Comparison of ENCODE assay signal across 8 cellular contexts in the genomic region with DNA sequence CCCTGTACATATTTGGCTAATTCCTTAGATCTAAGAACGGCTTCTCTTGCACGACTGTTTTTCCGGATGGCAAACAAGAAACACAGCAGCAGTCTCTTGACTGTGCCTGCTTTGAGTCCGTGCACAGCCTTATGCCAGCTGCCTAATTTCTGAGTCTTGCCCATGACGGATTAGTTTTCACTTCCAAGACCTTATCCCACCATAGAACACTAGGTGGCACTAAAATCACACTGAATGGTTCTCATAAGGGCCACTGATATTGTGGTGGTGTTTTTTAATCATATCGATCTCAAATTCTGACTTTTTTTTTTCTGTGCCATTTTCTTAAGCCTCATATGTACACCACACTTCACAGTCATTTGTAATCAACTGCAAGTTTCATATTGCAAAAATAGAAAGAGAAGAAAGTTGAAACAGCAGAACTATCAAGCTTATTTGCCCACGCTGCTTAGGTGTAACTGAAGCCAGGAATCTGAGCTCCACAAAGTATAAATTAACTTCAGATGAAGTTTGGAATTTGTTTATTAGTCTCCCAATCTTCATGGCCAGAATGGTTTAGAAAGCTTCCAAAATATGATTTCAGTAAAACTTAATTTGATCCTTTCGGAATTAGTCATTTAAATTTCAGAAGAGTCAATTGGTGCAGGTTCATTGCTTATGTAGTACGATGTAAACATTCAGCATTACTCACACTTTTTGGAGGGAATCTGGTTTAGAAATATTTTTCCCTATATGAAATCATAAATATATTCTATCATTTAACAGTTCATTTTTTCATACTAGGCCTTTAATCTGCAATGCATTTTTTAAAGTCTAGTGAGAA. TPM values are rescaled to one million over a fixed set of nuclear protein-coding genes. Genes with fewer than 3 reads are reported as not detected.
DNase-seq lines count a peak whose midpoint lies in the region; ATAC-seq lines count a peak whose summit lies in the region.

No MANE protein-coding gene starts in this region.

- peak; percentile 42 for DNase-seq in NCI-H146 (lab: John Stamatoyannopoulos, UW)
- DNase-seq in NCI-H146 treated with DMSO at 0.1 percent for 48 hours (lab: John Stamatoyannopoulos, UW; ENCODE audit: unreplicated experiment), result no peak
- peak; percentile 43 for DNase-seq in NCI-H2171 (lab: John Stamatoyannopoulos, UW)
- peak; percentile 1 for DNase-seq in activated naive CD8-positive, alpha-beta T cell treated with anti-CD3 and anti-CD28 coated beads for 36 hours
- no peak for DNase-seq in left ventricle myocardium superior
- DNase-seq in putamen (ENCODE audit: low spot score), result peak; percentile 47

- H3K36me3 Mint-ChIP-seq in activated naive CD8-positive, alpha-beta T cell treated with anti-CD3 and anti-CD28 coated beads for 36 hours, result no peaks in the 10 kb centered on the region

- H3K4me3 Mint-ChIP-seq in activated naive CD8-positive, alpha-beta T cell treated with anti-CD3 and anti-CD28 coated beads for 36 hours, result no peak overlapping the region

- intact Hi-C loops in left ventricle myocardium superior (cut with micrococcal nuclease), result no loop called here

- peaks cover 3% of the 10 kb centered on the region for H3K4me1 Mint-ChIP-seq in activated naive CD8-positive, alpha-beta T cell treated with anti-CD3 and anti-CD28 coated beads for 36 hours

- ATAC-seq in GM19324 (IDR thresholded peaks at IDR 0.05; ENCODE audit: low FRiP score, unreplicated experiment) (peak; percentile 85), HG03135 (IDR thresholded peaks at IDR 0.05; ENCODE audit: unreplicated experiment) (peak; percentile 96), left ventricle myocardium superior (peak; percentile 83)

- H3K27ac Mint-ChIP-seq in activated naive CD8-positive, alpha-beta T cell treated with anti-CD3 and anti-CD28 coated beads for 36 hours, result no peak overlapping the region

- peaks cover 13% of the 10 kb centered on the region for H3K27me3 Mint-ChIP-seq in activated naive CD8-positive, alpha-beta T cell treated with anti-CD3 and anti-CD28 coated beads for 36 hours

- H3K9me3 Mint-ChIP-seq in activated naive CD8-positive, alpha-beta T cell treated with anti-CD3 and anti-CD28 coated beads for 36 hours, result no peaks in the 10 kb centered on the region

RNA-seq across cellular contexts. Expression of gene SCN7A, which starts 45.5 kb away (rescaled TPM):
- total RNA-seq in activated naive CD8-positive, alpha-beta T cell treated with anti-CD3 and anti-CD28 coated beads for 36 hours, result not detected
- total RNA-seq in left ventricle myocardium superior, result 28.5 TPM

Comparison
In these comparisons a context has a peak if more than half of its experiments do, and no peak if none do; other contexts are left out.
1. DNase-seq: peak in NCI-H146 (single experiment), NCI-H2171 (single experiment), activated naive CD8-positive, alpha-beta T cell treated with anti-CD3 and anti-CD28 coated beads for 36 hours (single experiment) and putamen (single experiment); none in NCI-H146 treated with DMSO at 0.1 percent for 48 hours (single experiment) and left ventricle myocardium superior (single experiment).
2. RNA of gene SCN7A, which starts 45.5 kb away (total RNA-seq): 28.5 TPM in left ventricle myocardium superior (single experiment); not detected in activated naive CD8-positive, alpha-beta T cell treated with anti-CD3 and anti-CD28 coated beads for 36 hours; every median in the first group is over 10 times any median in the second.
3. Peak in every context shown above with its lines, with median percentiles within 50 percentile points of each other: ATAC-seq.